1 cellular context compared by ENCODE assay signal in the genomic region with DNA sequence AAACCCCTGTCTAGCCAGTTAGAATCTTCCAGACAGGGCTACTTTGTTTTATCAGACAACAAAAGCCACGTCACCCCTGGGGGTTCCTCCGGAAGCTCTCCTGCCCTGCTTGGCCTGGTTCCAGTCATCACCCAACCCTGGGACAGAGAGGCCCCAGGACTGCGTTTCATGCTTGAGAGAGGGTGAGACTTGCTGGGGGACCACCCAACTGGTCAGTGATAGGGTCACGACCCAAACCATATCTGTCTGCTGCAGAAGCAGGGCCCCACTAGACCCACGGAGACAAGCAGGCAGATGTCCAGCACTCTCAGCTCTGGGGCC.
TF ChIP-seq lines count a peak whose summit lies in the region.

No MANE protein-coding gene starts in this region.

TF ChIP-seq in HepG2, 621 proteins besides CTCF, POLR2A, EP300 and RAD21 (continued from another document and continues in another):
- TF ChIP-seq ZMAT3 (CRISPR knock-in tag; conservative IDR thresholded peaks at IDR 0.05) (peak; percentile 60; the same call in 1 of the 2 replicates), RNF2 (conservative IDR thresholded peaks at IDR 0.05; ENCODE audit: low read depth) (no peak), ZNF598 (CRISPR knock-in tag; IDR thresholded peaks at IDR 0.05; ENCODE audit: borderline replicate concordance) (no peak; the same call in 1 of the 2 replicates), NFIB (CRISPR knock-in tag; IDR thresholded peaks at IDR 0.05; ENCODE audit: borderline replicate concordance) (no peak), AKAP8 (CRISPR knock-in tag; IDR thresholded peaks at IDR 0.05) (no peak), ZNF879 (CRISPR knock-in tag; IDR thresholded peaks at IDR 0.05) (no peak), MED8 (CRISPR knock-in tag; IDR thresholded peaks at IDR 0.05; ENCODE audit: insufficient replicate concordance) (no peak), FOXP1 (IDR thresholded peaks at IDR 0.05) (no peak), FOXP1 (CRISPR knock-in tag; IDR thresholded peaks at IDR 0.05) (no peak), EZH2 (conservative IDR thresholded peaks at IDR 0.05; ENCODE audit: low read depth, low read length) (no peak), SAP130 (CRISPR knock-in tag; IDR thresholded peaks at IDR 0.05; ENCODE audit: low read depth) (peak; percentile 67; the same call in 1 of the 2 replicates), ZNF331 (CRISPR knock-in tag; IDR thresholded peaks at IDR 0.05) (no peak), FOXM1 (CRISPR knock-in tag; IDR thresholded peaks at IDR 0.05) (no peak), SRSF1 (optimal IDR thresholded peaks at IDR 0.05; ENCODE audit: low read depth, low read length) (no peak), ZNF296 (CRISPR knock-in tag; conservative IDR thresholded peaks at IDR 0.05) (no peak), MAZ (IDR thresholded peaks at IDR 0.05; ENCODE audit: borderline replicate concordance, low read depth, low read length) (no peak), MAZ (CRISPR knock-in tag; IDR thresholded peaks at IDR 0.05; ENCODE audit: low read depth) (no peak), ZNF577 (CRISPR knock-in tag; IDR thresholded peaks at IDR 0.05; ENCODE audit: borderline replicate concordance, low read depth) (no peak), JUN (CRISPR knock-in tag; IDR thresholded peaks at IDR 0.05) (no peak), NR2F2 (IDR thresholded peaks at IDR 0.05; ENCODE audit: borderline replicate concordance, low read depth) (peak; percentile 16; the same call in 1 of the 2 replicates), ZKSCAN1 (IDR thresholded peaks at IDR 0.05; ENCODE audit: low read length) (no peak), FOSL2 (CRISPR knock-in tag; IDR thresholded peaks at IDR 0.05) (peak; percentile 64), CAMTA2 (CRISPR knock-in tag; IDR thresholded peaks at IDR 0.05; ENCODE audit: borderline replicate concordance) (no peak), PHB2 (IDR thresholded peaks at IDR 0.05; ENCODE audit: partially characterized antibody) (no peak), RFX1 (IDR thresholded peaks at IDR 0.05) (no peak), KAT8 (CRISPR knock-in tag; IDR thresholded peaks at IDR 0.05) (no peak), CENPX (CRISPR knock-in tag; IDR thresholded peaks at IDR 0.05) (no peak), ZNF569 (CRISPR knock-in tag; IDR thresholded peaks at IDR 0.05; ENCODE audit: borderline replicate concordance) (no peak), RFXANK (CRISPR knock-in tag; IDR thresholded peaks at IDR 0.05) (no peak), NRL (CRISPR knock-in tag; IDR thresholded peaks at IDR 0.05; ENCODE audit: borderline replicate concordance) (peak; percentile 4; the same call in 1 of the 2 replicates), MAFF (IDR thresholded peaks at IDR 0.05; ENCODE audit: low read depth, low read length) (no peak), IRF2 (CRISPR knock-in tag; IDR thresholded peaks at IDR 0.05) (no peak; the same call in 1 of the 2 replicates)
- TF ChIP-seq, protein P1, sequence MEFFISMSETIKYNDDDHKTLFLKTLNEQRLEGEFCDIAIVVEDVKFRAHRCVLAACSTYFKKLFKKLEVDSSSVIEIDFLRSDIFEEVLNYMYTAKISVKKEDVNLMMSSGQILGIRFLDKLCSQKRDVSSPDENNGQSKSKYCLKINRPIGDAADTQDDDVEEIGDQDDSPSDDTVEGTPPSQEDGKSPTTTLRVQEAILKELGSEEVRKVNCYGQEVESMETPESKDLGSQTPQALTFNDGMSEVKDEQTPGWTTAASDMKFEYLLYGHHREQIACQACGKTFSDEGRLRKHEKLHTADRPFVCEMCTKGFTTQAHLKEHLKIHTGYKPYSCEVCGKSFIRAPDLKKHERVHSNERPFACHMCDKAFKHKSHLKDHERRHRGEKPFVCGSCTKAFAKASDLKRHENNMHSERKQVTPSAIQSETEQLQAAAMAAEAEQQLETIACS (CRISPR knock-in tag; IDR thresholded peaks at IDR 0.05) = no peak
- TF ChIP-seq, protein P2, sequence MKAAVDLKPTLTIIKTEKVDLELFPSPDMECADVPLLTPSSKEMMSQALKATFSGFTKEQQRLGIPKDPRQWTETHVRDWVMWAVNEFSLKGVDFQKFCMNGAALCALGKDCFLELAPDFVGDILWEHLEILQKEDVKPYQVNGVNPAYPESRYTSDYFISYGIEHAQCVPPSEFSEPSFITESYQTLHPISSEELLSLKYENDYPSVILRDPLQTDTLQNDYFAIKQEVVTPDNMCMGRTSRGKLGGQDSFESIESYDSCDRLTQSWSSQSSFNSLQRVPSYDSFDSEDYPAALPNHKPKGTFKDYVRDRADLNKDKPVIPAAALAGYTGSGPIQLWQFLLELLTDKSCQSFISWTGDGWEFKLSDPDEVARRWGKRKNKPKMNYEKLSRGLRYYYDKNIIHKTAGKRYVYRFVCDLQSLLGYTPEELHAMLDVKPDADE (CRISPR knock-in tag; IDR thresholded peaks at IDR 0.05) = no peak
- TF ChIP-seq, protein P3, sequence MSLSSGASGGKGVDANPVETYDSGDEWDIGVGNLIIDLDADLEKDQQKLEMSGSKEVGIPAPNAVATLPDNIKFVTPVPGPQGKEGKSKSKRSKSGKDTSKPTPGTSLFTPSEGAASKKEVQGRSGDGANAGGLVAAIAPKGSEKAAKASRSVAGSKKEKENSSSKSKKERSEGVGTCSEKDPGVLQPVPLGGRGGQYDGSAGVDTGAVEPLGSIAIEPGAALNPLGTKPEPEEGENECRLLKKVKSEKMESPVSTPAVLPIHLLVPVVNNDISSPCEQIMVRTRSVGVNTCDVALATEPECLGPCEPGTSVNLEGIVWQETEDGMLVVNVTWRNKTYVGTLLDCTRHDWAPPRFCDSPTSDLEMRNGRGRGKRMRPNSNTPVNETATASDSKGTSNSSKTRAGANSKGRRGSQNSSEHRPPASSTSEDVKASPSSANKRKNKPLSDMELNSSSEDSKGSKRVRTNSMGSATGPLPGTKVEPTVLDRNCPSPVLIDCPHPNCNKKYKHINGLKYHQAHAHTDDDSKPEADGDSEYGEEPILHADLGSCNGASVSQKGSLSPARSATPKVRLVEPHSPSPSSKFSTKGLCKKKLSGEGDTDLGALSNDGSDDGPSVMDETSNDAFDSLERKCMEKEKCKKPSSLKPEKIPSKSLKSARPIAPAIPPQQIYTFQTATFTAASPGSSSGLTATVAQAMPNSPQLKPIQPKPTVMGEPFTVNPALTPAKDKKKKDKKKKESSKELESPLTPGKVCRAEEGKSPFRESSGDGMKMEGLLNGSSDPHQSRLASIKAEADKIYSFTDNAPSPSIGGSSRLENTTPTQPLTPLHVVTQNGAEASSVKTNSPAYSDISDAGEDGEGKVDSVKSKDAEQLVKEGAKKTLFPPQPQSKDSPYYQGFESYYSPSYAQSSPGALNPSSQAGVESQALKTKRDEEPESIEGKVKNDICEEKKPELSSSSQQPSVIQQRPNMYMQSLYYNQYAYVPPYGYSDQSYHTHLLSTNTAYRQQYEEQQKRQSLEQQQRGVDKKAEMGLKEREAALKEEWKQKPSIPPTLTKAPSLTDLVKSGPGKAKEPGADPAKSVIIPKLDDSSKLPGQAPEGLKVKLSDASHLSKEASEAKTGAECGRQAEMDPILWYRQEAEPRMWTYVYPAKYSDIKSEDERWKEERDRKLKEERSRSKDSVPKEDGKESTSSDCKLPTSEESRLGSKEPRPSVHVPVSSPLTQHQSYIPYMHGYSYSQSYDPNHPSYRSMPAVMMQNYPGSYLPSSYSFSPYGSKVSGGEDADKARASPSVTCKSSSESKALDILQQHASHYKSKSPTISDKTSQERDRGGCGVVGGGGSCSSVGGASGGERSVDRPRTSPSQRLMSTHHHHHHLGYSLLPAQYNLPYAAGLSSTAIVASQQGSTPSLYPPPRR (CRISPR knock-in tag; IDR thresholded peaks at IDR 0.05; ENCODE audit: borderline replicate concordance) = no peak
- TF ChIP-seq, protein P4, sequence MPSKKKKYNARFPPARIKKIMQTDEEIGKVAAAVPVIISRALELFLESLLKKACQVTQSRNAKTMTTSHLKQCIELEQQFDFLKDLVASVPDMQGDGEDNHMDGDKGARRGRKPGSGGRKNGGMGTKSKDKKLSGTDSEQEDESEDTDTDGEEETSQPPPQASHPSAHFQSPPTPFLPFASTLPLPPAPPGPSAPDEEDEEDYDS (CRISPR knock-in tag; IDR thresholded peaks at IDR 0.05) = 0 out of 2 replicates have a peak, but pooled peaks have one; percentile 27
- TF ChIP-seq, protein P5, sequence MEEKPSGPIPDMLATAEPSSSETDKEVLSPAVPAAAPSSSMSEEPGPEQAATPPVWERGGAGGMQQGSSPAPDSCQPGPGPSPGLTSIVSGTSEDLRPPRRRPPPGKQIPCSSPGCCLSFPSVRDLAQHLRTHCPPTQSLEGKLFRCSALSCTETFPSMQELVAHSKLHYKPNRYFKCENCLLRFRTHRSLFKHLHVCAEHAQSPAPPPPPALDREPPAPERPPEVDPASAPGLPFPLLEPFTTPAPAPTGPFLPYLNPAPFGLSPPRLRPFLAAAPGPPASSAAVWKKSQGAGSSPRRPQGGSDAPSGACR (CRISPR knock-in tag; IDR thresholded peaks at IDR 0.05) = no peak
- TF ChIP-seq, protein P6, sequence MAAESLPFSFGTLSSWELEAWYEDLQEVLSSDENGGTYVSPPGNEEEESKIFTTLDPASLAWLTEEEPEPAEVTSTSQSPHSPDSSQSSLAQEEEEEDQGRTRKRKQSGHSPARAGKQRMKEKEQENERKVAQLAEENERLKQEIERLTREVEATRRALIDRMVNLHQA (CRISPR knock-in tag; IDR thresholded peaks at IDR 0.05) = no peak
- TF ChIP-seq, protein P7, sequence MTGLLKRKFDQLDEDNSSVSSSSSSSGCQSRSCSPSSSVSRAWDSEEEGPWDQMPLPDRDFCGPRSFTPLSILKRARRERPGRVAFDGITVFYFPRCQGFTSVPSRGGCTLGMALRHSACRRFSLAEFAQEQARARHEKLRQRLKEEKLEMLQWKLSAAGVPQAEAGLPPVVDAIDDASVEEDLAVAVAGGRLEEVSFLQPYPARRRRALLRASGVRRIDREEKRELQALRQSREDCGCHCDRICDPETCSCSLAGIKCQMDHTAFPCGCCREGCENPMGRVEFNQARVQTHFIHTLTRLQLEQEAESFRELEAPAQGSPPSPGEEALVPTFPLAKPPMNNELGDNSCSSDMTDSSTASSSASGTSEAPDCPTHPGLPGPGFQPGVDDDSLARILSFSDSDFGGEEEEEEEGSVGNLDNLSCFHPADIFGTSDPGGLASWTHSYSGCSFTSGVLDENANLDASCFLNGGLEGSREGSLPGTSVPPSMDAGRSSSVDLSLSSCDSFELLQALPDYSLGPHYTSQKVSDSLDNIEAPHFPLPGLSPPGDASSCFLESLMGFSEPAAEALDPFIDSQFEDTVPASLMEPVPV (CRISPR knock-in tag; IDR thresholded peaks at IDR 0.05) = no peak
- TF ChIP-seq, protein P8, sequence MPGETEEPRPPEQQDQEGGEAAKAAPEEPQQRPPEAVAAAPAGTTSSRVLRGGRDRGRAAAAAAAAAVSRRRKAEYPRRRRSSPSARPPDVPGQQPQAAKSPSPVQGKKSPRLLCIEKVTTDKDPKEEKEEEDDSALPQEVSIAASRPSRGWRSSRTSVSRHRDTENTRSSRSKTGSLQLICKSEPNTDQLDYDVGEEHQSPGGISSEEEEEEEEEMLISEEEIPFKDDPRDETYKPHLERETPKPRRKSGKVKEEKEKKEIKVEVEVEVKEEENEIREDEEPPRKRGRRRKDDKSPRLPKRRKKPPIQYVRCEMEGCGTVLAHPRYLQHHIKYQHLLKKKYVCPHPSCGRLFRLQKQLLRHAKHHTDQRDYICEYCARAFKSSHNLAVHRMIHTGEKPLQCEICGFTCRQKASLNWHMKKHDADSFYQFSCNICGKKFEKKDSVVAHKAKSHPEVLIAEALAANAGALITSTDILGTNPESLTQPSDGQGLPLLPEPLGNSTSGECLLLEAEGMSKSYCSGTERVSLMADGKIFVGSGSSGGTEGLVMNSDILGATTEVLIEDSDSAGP (CRISPR knock-in tag; IDR thresholded peaks at IDR 0.05; ENCODE audit: borderline replicate concordance) = peak; percentile 41; the same call in 1 of the 2 replicates
- TF ChIP-seq, protein P9, sequence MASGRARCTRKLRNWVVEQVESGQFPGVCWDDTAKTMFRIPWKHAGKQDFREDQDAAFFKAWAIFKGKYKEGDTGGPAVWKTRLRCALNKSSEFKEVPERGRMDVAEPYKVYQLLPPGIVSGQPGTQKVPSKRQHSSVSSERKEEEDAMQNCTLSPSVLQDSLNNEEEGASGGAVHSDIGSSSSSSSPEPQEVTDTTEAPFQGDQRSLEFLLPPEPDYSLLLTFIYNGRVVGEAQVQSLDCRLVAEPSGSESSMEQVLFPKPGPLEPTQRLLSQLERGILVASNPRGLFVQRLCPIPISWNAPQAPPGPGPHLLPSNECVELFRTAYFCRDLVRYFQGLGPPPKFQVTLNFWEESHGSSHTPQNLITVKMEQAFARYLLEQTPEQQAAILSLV (CRISPR knock-in tag; IDR thresholded peaks at IDR 0.05; ENCODE audit: borderline replicate concordance) = no peak
- TF ChIP-seq, protein P10, sequence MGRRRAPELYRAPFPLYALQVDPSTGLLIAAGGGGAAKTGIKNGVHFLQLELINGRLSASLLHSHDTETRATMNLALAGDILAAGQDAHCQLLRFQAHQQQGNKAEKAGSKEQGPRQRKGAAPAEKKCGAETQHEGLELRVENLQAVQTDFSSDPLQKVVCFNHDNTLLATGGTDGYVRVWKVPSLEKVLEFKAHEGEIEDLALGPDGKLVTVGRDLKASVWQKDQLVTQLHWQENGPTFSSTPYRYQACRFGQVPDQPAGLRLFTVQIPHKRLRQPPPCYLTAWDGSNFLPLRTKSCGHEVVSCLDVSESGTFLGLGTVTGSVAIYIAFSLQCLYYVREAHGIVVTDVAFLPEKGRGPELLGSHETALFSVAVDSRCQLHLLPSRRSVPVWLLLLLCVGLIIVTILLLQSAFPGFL (CRISPR knock-in tag; IDR thresholded peaks at IDR 0.05) = no peak
- TF ChIP-seq, protein P11, sequence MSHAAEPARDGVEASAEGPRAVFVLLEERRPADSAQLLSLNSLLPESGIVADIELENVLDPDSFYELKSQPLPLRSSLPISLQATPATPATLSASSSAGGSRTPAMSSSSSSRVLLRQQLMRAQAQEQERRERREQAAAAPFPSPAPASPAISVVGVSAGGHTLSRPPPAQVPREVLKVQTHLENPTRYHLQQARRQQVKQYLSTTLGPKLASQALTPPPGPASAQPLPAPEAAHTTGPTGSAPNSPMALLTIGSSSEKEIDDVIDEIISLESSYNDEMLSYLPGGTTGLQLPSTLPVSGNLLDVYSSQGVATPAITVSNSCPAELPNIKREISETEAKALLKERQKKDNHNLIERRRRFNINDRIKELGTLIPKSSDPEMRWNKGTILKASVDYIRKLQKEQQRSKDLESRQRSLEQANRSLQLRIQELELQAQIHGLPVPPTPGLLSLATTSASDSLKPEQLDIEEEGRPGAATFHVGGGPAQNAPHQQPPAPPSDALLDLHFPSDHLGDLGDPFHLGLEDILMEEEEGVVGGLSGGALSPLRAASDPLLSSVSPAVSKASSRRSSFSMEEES (CRISPR knock-in tag; IDR thresholded peaks at IDR 0.05) = 0 out of 2 replicates have a peak, but pooled peaks have one; percentile 23
- TF ChIP-seq, protein P12, sequence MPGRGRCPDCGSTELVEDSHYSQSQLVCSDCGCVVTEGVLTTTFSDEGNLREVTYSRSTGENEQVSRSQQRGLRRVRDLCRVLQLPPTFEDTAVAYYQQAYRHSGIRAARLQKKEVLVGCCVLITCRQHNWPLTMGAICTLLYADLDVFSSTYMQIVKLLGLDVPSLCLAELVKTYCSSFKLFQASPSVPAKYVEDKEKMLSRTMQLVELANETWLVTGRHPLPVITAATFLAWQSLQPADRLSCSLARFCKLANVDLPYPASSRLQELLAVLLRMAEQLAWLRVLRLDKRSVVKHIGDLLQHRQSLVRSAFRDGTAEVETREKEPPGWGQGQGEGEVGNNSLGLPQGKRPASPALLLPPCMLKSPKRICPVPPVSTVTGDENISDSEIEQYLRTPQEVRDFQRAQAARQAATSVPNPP (CRISPR knock-in tag; IDR thresholded peaks at IDR 0.05) = no peak
